Comparison of ENCODE assay signal across 1 cellular context in genomic region chr2:172288603-172289002, GRCh38.
TF ChIP-seq lines count a peak whose summit lies in the region.

No MANE protein-coding gene starts in this region.

TF ChIP-seq in HepG2, 621 proteins besides CTCF, POLR2A, EP300 and RAD21 (continued from another document):
- TF ChIP-seq ZNF547 (CRISPR knock-in tag; IDR thresholded peaks at IDR 0.05) (no peak), NR2C2 (CRISPR knock-in tag; IDR thresholded peaks at IDR 0.05; ENCODE audit: borderline replicate concordance) (no peak), EZH2 (conservative IDR thresholded peaks at IDR 0.05; ENCODE audit: low read depth, low read length) (no peak), PHF20 (CRISPR knock-in tag; IDR thresholded peaks at IDR 0.05) (no peak), KLF11 (CRISPR knock-in tag; IDR thresholded peaks at IDR 0.05) (no peak), DR1 (CRISPR knock-in tag; IDR thresholded peaks at IDR 0.05) (no peak), TBL1XR1 (IDR thresholded peaks at IDR 0.05; ENCODE audit: borderline replicate concordance, low read length, partially characterized antibody) (no peak), TP53 (CRISPR knock-in tag; conservative IDR thresholded peaks at IDR 0.05) (no peak), PCBP2 (optimal IDR thresholded peaks at IDR 0.05; ENCODE audit: low read depth, low read length, poor library complexity, severe bottlenecking) (no peak), ZNF790 (CRISPR knock-in tag; IDR thresholded peaks at IDR 0.05; ENCODE audit: borderline replicate concordance) (no peak), ZNF235 (CRISPR knock-in tag; IDR thresholded peaks at IDR 0.05; ENCODE audit: borderline replicate concordance) (no peak)
